In the genomic region with DNA sequence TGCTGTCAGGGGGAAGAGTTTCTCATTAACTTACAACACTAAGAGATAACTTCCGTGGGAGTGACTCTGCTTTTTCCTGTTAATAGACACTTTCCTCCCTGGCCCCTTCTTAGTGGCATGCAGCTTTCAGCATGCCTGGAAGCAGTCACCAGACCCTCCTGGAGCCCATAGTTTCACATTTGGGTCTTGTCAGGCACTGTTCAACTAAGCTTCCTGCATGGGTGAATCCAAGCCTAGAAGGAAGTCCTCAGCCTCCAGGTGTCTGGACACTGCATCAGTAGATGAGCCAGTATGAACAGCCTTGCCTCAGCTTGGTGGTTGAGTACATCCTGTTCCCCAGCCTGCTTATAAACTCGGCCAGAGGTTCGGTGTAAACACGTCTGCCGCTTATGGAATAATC, we compare ENCODE assay signal across 10 cellular contexts.
DNase-seq lines count a peak whose midpoint lies in the region; ATAC-seq, FAIRE-seq and TF ChIP-seq lines count a peak whose summit lies in the region.
"Had no signal": no experiment of that assay in that cellular context is flagged by ENCODE, and none has a peak within 500 bp of the region (broad histone marks: within the 10 kb centered on the region; RNA-seq: fewer than 3 reads in every experiment).

No MANE protein-coding gene starts in this region.

- H3K9me3 Mint-ChIP-seq in CD4-positive, alpha-beta memory T cell = no peaks in the 10 kb centered on the region
- no peaks in the 10 kb centered on the region for H3K9me3 Mint-ChIP-seq in natural killer cell treated with Interleukin-12 subunit alpha and Interleukin-12 subunit beta and Interleukin-15 and Interleukin-18, amount 100 ng/mL, for 72 hours

- intact Hi-C loops in CD4-positive, alpha-beta memory T cell (cut with micrococcal nuclease) = no loop called here
- intact Hi-C loops in GM12878 (cut with micrococcal nuclease; ENCODE audit: unreplicated experiment) = no loop called here

- H2AFZ ChIP-seq in GM12878 (ENCODE audit: control insufficient read depth, low read depth, low read length) = no peak overlapping the region

- peaks cover 63 to 93% (median 77%) of the 10 kb centered on the region in 4 donors for H3K4me1 Mint-ChIP-seq in CD4-positive, alpha-beta memory T cell
- peaks cover 66% of the 10 kb centered on the region in 2 donors for H3K4me1 Mint-ChIP-seq in natural killer cell treated with Interleukin-12 subunit alpha and Interleukin-12 subunit beta and Interleukin-15 and Interleukin-18, amount 100 ng/mL, for 72 hours (ENCODE audit: low read depth in 2 of 2)

- no peak overlapping the region for H3K27ac ChIP-seq in CD4-positive, alpha-beta memory T cell (ENCODE audit: low read depth, low read length)
- H3K27ac ChIP-seq in GM12878 (ENCODE audit: control insufficient read depth, insufficient read depth) = 0 out of 2 replicates have a peak overlapping the region, but pooled peaks have one; percentile 6

- no peak overlapping the region for H3K4me3 ChIP-seq in CD4-positive, alpha-beta memory T cell (ENCODE audit: low read length in 2 of 2)
- H3K4me3 ChIP-seq in LNCaP clone FGC (ENCODE audit: low read depth, low read length) (no peak overlapping the region), GM12878 (no peak overlapping the region)

- WGBS in GM12878 (ENCODE audit: insufficient coverage, insufficient replicate concordance, low lambda C conversion rate, missing lambda C conversion rate) = 32% methylated on average over 5 of the region's 5 CpGs

- CTCF ChIA-PET in CD4-positive, alpha-beta memory T cell (lab: Charles Lee; ENCODE audit: partially characterized antibody) = interaction anchor here (2.0 kb wide), 1 partner anchor 22 kb away, joined by 5 read pairs; no protein-coding TSS in a partner anchor
- CTCF ChIA-PET in GM12878 (lab: Yijun Ruan, JAX) = interaction anchor here (1.4 kb wide), 1 partner anchor 10 kb away, joined by 4 read pairs; no protein-coding TSS in a partner anchor

- no peak for TF ChIP-seq POLR2A in GM12878 (IDR thresholded peaks at IDR 0.05; ENCODE audit: low read depth, low read length)

- H3K27ac Mint-ChIP-seq in CD4-positive, alpha-beta memory T cell = peak overlapping the region; percentile 54 to 90 (median 83)
- peak overlapping the region; percentile 45 to 80 for H3K27ac Mint-ChIP-seq in natural killer cell treated with Interleukin-12 subunit alpha and Interleukin-12 subunit beta and Interleukin-15 and Interleukin-18, amount 100 ng/mL, for 72 hours

- peaks cover 44% of the 10 kb centered on the region for H3K4me1 ChIP-seq in CD4-positive, alpha-beta memory T cell (ENCODE audit: insufficient read depth, low read length)
- no peaks in the 10 kb centered on the region; the same call in 1 of the 2 replicates for H3K4me1 ChIP-seq in GM12878 (ENCODE audit: control insufficient read depth, insufficient read depth, low read length)

- peak; percentile 13 for FAIRE-seq in GM12878 (lab: Jason Lieb, UNC)

- H3K27me3 ChIP-seq in CD4-positive, alpha-beta memory T cell (ENCODE audit: insufficient read depth, low read length) = no peaks in the 10 kb centered on the region
- no peaks in the 10 kb centered on the region for H3K27me3 ChIP-seq in GM12878 (replicated peaks in 1 of 2; ENCODE audit: control insufficient read depth in 2 of 2, insufficient read depth in 2 of 2, low read length in 1 of 2)

- SMC1A ChIA-PET in GM12878 (lab: Charles Lee; ENCODE audit: uncharacterized antibody, unreplicated experiment) = interaction anchor here (1.4 to 1.8 kb wide), 2 partner anchors 8 to 9 kb away, joined by 3 to 6 read pairs; no protein-coding TSS in a partner anchor

- peaks cover 50 to 74% of the 10 kb centered on the region in 2 donors for H3K36me3 Mint-ChIP-seq in CD4-positive, alpha-beta memory T cell
- H3K36me3 Mint-ChIP-seq in natural killer cell treated with Interleukin-12 subunit alpha and Interleukin-12 subunit beta and Interleukin-15 and Interleukin-18, amount 100 ng/mL, for 72 hours = peaks cover 26% of the 10 kb centered on the region

- no peak for ATAC-seq in GM12878
- ATAC-seq in natural killer cell treated with Interleukin-12 subunit alpha and Interleukin-12 subunit beta and Interleukin-15 and Interleukin-18, amount 100 ng/mL, for 72 hours = peak; percentile 82 to 84
- ATAC-seq in HG02588 (IDR thresholded peaks at IDR 0.05; ENCODE audit: unreplicated experiment) = no peak
- no peak for ATAC-seq in HG03135 (IDR thresholded peaks at IDR 0.05; ENCODE audit: unreplicated experiment)

- H3K4me3 Mint-ChIP-seq in CD4-positive, alpha-beta memory T cell = peak overlapping the region in 7 of 8 donors; percentile 12 to 70 (median 44)
- peak overlapping the region; percentile 32 for H3K4me3 Mint-ChIP-seq in natural killer cell treated with Interleukin-12 subunit alpha and Interleukin-12 subunit beta and Interleukin-15 and Interleukin-18, amount 100 ng/mL, for 72 hours

- H3K4me2 ChIP-seq in GM12878 (ENCODE audit: control insufficient read depth, insufficient read depth) = no peak overlapping the region

- no peaks in the 10 kb centered on the region for H3K27me3 Mint-ChIP-seq in CD4-positive, alpha-beta memory T cell
- H3K27me3 Mint-ChIP-seq in natural killer cell treated with Interleukin-12 subunit alpha and Interleukin-12 subunit beta and Interleukin-15 and Interleukin-18, amount 100 ng/mL, for 72 hours = no peaks in the 10 kb centered on the region

- peaks cover 8% of the 10 kb centered on the region for H3K36me3 ChIP-seq in CD4-positive, alpha-beta memory T cell (ENCODE audit: insufficient read depth, low read length)
- peaks cover 16 to 49% of the 10 kb centered on the region in 2 experiments for H3K36me3 ChIP-seq in GM12878 (ENCODE audit: control insufficient read depth in 2 of 2, insufficient read depth in 2 of 2, low read length in 1 of 2)

- peaks cover 28% of the 10 kb centered on the region for H3K79me2 ChIP-seq in GM12878 (ENCODE audit: control insufficient read depth, insufficient read depth, low read length)

- RAD21 ChIA-PET in GM12878 (lab: Charles Lee; ENCODE audit: unreplicated experiment) = interaction anchor here (1.1 kb wide), 1 partner anchor 68 kb away, joined by 3 read pairs; a partner anchor contains a TSS

- in situ Hi-C loops in GM12878 (cut with MboI) = no loop called here

- H3K9me3 ChIP-seq in CD4-positive, alpha-beta memory T cell (ENCODE audit: control insufficient read depth in 1 of 2, low read length in 2 of 2) = no peaks in the 10 kb centered on the region
- no peaks in the 10 kb centered on the region for H3K9me3 ChIP-seq in GM12878 (replicated peaks; ENCODE audit: control insufficient read depth, insufficient read depth, low read length)

- no peak for TF ChIP-seq CTCF in LNCaP clone FGC (IDR thresholded peaks at IDR 0.05; ENCODE audit: control insufficient read depth, extremely low read depth, insufficient read depth)
- no peak for TF ChIP-seq CTCF in GM12878 (IDR thresholded peaks at IDR 0.05 in 2 of 3, conservative IDR thresholded peaks at IDR 0.05 in 1 of 3; ENCODE audit: control insufficient read depth in 2 of 3, extremely low read depth in 1 of 3, insufficient read depth in 1 of 3, low read depth in 3 of 3, low read length in 3 of 3)

- POLR2A ChIA-PET in CD4-positive, alpha-beta memory T cell (lab: Charles Lee; ENCODE audit: partially characterized antibody) = interaction anchor here (0.7 to 0.9 kb wide), 2 partner anchors 31 to 69 kb away, joined by 3 to 4 read pairs; a partner anchor contains a TSS
- POLR2A ChIA-PET in GM12878 (lab: Charles Lee) = interaction anchor here (0.5 to 0.7 kb wide), 2 partner anchors 145 to 278 kb away, joined by 3 to 4 read pairs; no protein-coding TSS in a partner anchor

- no TSS peak for BruUV-seq in GM12878 (replicated peaks; lab: Mats Ljungman, UMichigan)

- H4K20me1 ChIP-seq in GM12878 (ENCODE audit: control insufficient read depth, insufficient read depth) = no peaks in the 10 kb centered on the region; the same call in 1 of the 2 replicates

- no peak overlapping the region for H3K9ac ChIP-seq in GM12878 (ENCODE audit: control insufficient read depth, insufficient read depth, low read length)

- TF ChIP-seq RAD21 in GM12878 (IDR thresholded peaks at IDR 0.05; ENCODE audit: insufficient read depth, low read depth, low read length) = no peak

- peak; percentile 13 to 47 (median 19) for DNase-seq in CD4-positive, alpha-beta memory T cell
- DNase-seq in LNCaP clone FGC (ENCODE audit: low read depth) = peak; percentile 58
- no peak for DNase-seq in GM12878 (ENCODE audit: low read depth, low spot score)
- DNase-seq in natural killer cell treated with Interleukin-12 subunit alpha and Interleukin-12 subunit beta and Interleukin-15 and Interleukin-18, amount 100 ng/mL, for 72 hours (ENCODE audit: low spot score) = no peak
- no peak for DNase-seq in amygdala (lab: John Stamatoyannopoulos, UW)
- DNase-seq: activated effector memory CD4-positive, alpha-beta T cell treated with Interleukin-2 at 50 U/mL for 16 hours; kidney glomerular epithelial cell; NCI-H526 had no signal

- TF ChIP-seq EP300 in GM12878 (IDR thresholded peaks at IDR 0.05; ENCODE audit: borderline replicate concordance in 1 of 2, control insufficient read depth in 1 of 2, low read depth in 2 of 2, low read length in 2 of 2) = no peak

TF ChIP-seq in GM12878, 131 proteins besides CTCF, POLR2A, EP300 and RAD21 (continues in another document):
- TF ChIP-seq, protein P1, sequence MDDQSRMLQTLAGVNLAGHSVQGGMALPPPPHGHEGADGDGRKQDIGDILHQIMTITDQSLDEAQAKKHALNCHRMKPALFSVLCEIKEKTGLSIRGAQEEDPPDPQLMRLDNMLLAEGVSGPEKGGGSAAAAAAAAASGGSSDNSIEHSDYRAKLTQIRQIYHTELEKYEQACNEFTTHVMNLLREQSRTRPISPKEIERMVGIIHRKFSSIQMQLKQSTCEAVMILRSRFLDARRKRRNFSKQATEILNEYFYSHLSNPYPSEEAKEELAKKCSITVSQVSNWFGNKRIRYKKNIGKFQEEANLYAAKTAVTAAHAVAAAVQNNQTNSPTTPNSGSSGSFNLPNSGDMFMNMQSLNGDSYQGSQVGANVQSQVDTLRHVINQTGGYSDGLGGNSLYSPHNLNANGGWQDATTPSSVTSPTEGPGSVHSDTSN (IDR thresholded peaks at IDR 0.05; ENCODE audit: insufficient replicate concordance, low read depth, low read length) = no peak
- TF ChIP-seq CREM (IDR thresholded peaks at IDR 0.05; ENCODE audit: low read depth) = no peak
- no peak for TF ChIP-seq HDGF (IDR thresholded peaks at IDR 0.05)
- TF ChIP-seq, protein P2, sequence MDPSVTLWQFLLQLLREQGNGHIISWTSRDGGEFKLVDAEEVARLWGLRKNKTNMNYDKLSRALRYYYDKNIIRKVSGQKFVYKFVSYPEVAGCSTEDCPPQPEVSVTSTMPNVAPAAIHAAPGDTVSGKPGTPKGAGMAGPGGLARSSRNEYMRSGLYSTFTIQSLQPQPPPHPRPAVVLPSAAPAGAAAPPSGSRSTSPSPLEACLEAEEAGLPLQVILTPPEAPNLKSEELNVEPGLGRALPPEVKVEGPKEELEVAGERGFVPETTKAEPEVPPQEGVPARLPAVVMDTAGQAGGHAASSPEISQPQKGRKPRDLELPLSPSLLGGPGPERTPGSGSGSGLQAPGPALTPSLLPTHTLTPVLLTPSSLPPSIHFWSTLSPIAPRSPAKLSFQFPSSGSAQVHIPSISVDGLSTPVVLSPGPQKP (IDR thresholded peaks at IDR 0.05; ENCODE audit: low read depth, low read length) = no peak
- no peak for TF ChIP-seq ZSCAN29 (IDR thresholded peaks at IDR 0.05)
- no peak for TF ChIP-seq CREB1 (IDR thresholded peaks at IDR 0.05; ENCODE audit: low read depth)

Comparison
In these comparisons a context has a peak if more than half of its experiments do, and no peak if none do; other contexts are left out.
1. DNase-seq: peak in CD4-positive, alpha-beta memory T cell (5 of 5) and LNCaP clone FGC (single experiment); none in GM12878 (single experiment), natural killer cell treated with Interleukin-12 subunit alpha and Interleukin-12 subunit beta and Interleukin-15 and Interleukin-18, amount 100 ng/mL, for 72 hours (single experiment) and amygdala (0 of 56).
2. ATAC-seq: peak in natural killer cell treated with Interleukin-12 subunit alpha and Interleukin-12 subunit beta and Interleukin-15 and Interleukin-18, amount 100 ng/mL, for 72 hours (2 of 2); none in GM12878 (single experiment), HG02588 (single experiment) and HG03135 (single experiment).